Comparison of ENCODE assay signal across 1 cellular context in the genomic region with DNA sequence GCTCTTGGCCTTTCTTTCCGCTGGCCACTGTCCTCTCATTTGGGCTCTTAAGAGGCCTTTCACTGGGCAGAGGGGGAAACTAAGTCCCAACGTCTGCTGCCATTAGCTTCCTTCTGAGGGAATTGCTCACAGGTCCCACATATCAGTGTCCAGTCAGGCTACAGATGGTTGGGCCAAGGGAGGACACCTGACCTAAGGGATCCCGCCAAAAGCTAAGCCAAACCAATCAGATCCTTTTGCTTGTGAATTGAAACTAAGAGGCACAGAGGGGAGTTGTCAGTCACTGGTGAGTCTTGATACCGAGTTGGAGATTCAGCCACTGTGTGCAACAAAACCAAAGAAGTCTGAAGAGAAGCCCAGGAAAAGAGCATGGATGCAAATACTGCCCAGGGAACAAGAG.
TF ChIP-seq lines count a peak whose summit lies in the region.

No MANE protein-coding gene starts in this region.

TF ChIP-seq in K562, 482 proteins besides CTCF, POLR2A, EP300 and RAD21 (continued from another document):
- TF ChIP-seq, protein P1, sequence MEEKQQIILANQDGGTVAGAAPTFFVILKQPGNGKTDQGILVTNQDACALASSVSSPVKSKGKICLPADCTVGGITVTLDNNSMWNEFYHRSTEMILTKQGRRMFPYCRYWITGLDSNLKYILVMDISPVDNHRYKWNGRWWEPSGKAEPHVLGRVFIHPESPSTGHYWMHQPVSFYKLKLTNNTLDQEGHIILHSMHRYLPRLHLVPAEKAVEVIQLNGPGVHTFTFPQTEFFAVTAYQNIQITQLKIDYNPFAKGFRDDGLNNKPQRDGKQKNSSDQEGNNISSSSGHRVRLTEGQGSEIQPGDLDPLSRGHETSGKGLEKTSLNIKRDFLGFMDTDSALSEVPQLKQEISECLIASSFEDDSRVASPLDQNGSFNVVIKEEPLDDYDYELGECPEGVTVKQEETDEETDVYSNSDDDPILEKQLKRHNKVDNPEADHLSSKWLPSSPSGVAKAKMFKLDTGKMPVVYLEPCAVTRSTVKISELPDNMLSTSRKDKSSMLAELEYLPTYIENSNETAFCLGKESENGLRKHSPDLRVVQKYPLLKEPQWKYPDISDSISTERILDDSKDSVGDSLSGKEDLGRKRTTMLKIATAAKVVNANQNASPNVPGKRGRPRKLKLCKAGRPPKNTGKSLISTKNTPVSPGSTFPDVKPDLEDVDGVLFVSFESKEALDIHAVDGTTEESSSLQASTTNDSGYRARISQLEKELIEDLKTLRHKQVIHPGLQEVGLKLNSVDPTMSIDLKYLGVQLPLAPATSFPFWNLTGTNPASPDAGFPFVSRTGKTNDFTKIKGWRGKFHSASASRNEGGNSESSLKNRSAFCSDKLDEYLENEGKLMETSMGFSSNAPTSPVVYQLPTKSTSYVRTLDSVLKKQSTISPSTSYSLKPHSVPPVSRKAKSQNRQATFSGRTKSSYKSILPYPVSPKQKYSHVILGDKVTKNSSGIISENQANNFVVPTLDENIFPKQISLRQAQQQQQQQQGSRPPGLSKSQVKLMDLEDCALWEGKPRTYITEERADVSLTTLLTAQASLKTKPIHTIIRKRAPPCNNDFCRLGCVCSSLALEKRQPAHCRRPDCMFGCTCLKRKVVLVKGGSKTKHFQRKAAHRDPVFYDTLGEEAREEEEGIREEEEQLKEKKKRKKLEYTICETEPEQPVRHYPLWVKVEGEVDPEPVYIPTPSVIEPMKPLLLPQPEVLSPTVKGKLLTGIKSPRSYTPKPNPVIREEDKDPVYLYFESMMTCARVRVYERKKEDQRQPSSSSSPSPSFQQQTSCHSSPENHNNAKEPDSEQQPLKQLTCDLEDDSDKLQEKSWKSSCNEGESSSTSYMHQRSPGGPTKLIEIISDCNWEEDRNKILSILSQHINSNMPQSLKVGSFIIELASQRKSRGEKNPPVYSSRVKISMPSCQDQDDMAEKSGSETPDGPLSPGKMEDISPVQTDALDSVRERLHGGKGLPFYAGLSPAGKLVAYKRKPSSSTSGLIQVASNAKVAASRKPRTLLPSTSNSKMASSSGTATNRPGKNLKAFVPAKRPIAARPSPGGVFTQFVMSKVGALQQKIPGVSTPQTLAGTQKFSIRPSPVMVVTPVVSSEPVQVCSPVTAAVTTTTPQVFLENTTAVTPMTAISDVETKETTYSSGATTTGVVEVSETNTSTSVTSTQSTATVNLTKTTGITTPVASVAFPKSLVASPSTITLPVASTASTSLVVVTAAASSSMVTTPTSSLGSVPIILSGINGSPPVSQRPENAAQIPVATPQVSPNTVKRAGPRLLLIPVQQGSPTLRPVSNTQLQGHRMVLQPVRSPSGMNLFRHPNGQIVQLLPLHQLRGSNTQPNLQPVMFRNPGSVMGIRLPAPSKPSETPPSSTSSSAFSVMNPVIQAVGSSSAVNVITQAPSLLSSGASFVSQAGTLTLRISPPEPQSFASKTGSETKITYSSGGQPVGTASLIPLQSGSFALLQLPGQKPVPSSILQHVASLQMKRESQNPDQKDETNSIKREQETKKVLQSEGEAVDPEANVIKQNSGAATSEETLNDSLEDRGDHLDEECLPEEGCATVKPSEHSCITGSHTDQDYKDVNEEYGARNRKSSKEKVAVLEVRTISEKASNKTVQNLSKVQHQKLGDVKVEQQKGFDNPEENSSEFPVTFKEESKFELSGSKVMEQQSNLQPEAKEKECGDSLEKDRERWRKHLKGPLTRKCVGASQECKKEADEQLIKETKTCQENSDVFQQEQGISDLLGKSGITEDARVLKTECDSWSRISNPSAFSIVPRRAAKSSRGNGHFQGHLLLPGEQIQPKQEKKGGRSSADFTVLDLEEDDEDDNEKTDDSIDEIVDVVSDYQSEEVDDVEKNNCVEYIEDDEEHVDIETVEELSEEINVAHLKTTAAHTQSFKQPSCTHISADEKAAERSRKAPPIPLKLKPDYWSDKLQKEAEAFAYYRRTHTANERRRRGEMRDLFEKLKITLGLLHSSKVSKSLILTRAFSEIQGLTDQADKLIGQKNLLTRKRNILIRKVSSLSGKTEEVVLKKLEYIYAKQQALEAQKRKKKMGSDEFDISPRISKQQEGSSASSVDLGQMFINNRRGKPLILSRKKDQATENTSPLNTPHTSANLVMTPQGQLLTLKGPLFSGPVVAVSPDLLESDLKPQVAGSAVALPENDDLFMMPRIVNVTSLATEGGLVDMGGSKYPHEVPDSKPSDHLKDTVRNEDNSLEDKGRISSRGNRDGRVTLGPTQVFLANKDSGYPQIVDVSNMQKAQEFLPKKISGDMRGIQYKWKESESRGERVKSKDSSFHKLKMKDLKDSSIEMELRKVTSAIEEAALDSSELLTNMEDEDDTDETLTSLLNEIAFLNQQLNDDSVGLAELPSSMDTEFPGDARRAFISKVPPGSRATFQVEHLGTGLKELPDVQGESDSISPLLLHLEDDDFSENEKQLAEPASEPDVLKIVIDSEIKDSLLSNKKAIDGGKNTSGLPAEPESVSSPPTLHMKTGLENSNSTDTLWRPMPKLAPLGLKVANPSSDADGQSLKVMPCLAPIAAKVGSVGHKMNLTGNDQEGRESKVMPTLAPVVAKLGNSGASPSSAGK (IDR thresholded peaks at IDR 0.05) = peak; percentile 75
